Comparison of ENCODE assay signal across 8 cellular contexts in genomic region chr19:49331616-49332055, GRCh38. TPM values are rescaled to one million over a fixed set of nuclear protein-coding genes. Genes with fewer than 3 reads are reported as not detected.
DNase-seq lines count a peak whose midpoint lies in the region; ATAC-seq, FAIRE-seq and TF ChIP-seq lines count a peak whose summit lies in the region.

No MANE protein-coding gene starts in this region.

- FAIRE-seq in A549 (lab: Jason Lieb, UNC): no peak

- no peaks in the 10 kb centered on the region for H3K79me2 ChIP-seq in hepatocyte

- no peak overlapping the region for H3K4me3 ChIP-seq in A549
- no peak overlapping the region for H3K4me3 ChIP-seq in HL-60 (replicated peaks; ENCODE audit: insufficient read depth, low read length)
- H3K4me3 ChIP-seq in hepatocyte: no peak overlapping the region

- peak overlapping the region; percentile 44 for H3K4me3 Mint-ChIP-seq in activated naive CD8-positive, alpha-beta T cell treated with anti-CD3 and anti-CD28 coated beads, Interleukin-2, amount 10 ng/mL, durations not matched to agents 7 days and 5 days

- H3K9me3 ChIP-seq in A549 (no peaks in the 10 kb centered on the region), hepatocyte (ENCODE audit: low read depth) (no peaks in the 10 kb centered on the region)

- CTCF ChIA-PET in A549 (lab: Yijun Ruan, JAX): interaction anchor here (0.8 to 2.0 kb wide), 6 partner anchors 13 to 133 kb away, joined by 3 to 7 read pairs (median 5); no protein-coding TSS in a partner anchor

- ATAC-seq in A549: peak; percentile 84 to 91
- ATAC-seq in GM18867 (IDR thresholded peaks at IDR 0.05; ENCODE audit: unreplicated experiment): peak; percentile 52
- peak; percentile 69 for ATAC-seq in activated naive CD8-positive, alpha-beta T cell treated with anti-CD3 and anti-CD28 coated beads, Interleukin-2, amount 10 ng/mL, durations not matched to agents 7 days and 5 days (ENCODE audit: low read depth)

- no peak for TF ChIP-seq CTCF in A549 (IDR thresholded peaks at IDR 0.05)
- no peak for TF ChIP-seq CTCF in HL-60 (IDR thresholded peaks at IDR 0.05; ENCODE audit: insufficient read depth, low read length)
- no peak for TF ChIP-seq CTCF in hepatocyte (IDR thresholded peaks at IDR 0.05; ENCODE audit: poor library complexity)

- no peaks in the 10 kb centered on the region for H4K20me1 ChIP-seq in hepatocyte (ENCODE audit: insufficient read depth, poor library complexity, severe bottlenecking)

- peaks cover 22% of the 10 kb centered on the region for H3K36me3 Mint-ChIP-seq in activated naive CD8-positive, alpha-beta T cell treated with anti-CD3 and anti-CD28 coated beads, Interleukin-2, amount 10 ng/mL, durations not matched to agents 7 days and 5 days

- H2AFZ ChIP-seq in hepatocyte: peak overlapping the region; percentile 11

- H3K27ac ChIP-seq in A549 (no peak overlapping the region), HL-60 (replicated peaks) (no peak overlapping the region), hepatocyte (no peak overlapping the region)

- H3K36me3 ChIP-seq in hepatocyte (replicated peaks; ENCODE audit: insufficient read depth, low read depth): no peaks in the 10 kb centered on the region

- H3K27me3 ChIP-seq in HL-60 (ENCODE audit: insufficient read depth, poor library complexity, severe bottlenecking) (no peaks in the 10 kb centered on the region), hepatocyte (no peaks in the 10 kb centered on the region)

- no peaks in the 10 kb centered on the region for H3K9me2 ChIP-seq in hepatocyte (replicated peaks; ENCODE audit: insufficient read depth)

- H3K27me3 Mint-ChIP-seq in activated naive CD8-positive, alpha-beta T cell treated with anti-CD3 and anti-CD28 coated beads, Interleukin-2, amount 10 ng/mL, durations not matched to agents 7 days and 5 days: no peaks in the 10 kb centered on the region

- no peak for TF ChIP-seq POLR2A in A549 (IDR thresholded peaks at IDR 0.05; ENCODE audit: low read length)

- 29% methylated on average over 2 of the region's 2 CpGs for WGBS in A549 (ENCODE audit: missing lambda C conversion rate)
- WGBS in hepatocyte (ENCODE audit: low lambda C conversion rate, missing lambda C conversion rate): 40% methylated on average over 2 of the region's 2 CpGs

- POLR2A ChIA-PET in A549 (lab: Yijun Ruan, JAX): no interaction called here
- POLR2A ChIA-PET in activated naive CD8-positive, alpha-beta T cell treated with anti-CD3 and anti-CD28 coated beads, Interleukin-2, amount 10 ng/mL, durations not matched to agents 7 days and 5 days (lab: Charles Lee): interaction anchor here (1.0 to 1.3 kb wide), 3 partner anchors 9 to 164 kb away, joined by 3 to 4 read pairs (median 3); partner anchors contain the start of genes PIH1D1 and RPS11

- peak overlapping the region; percentile 68 for H3K27ac Mint-ChIP-seq in activated naive CD8-positive, alpha-beta T cell treated with anti-CD3 and anti-CD28 coated beads, Interleukin-2, amount 10 ng/mL, durations not matched to agents 7 days and 5 days

- no peak overlapping the region for H3K4me2 ChIP-seq in A549
- H3K4me2 ChIP-seq in hepatocyte: no peak overlapping the region

- H3K9me3 Mint-ChIP-seq in activated naive CD8-positive, alpha-beta T cell treated with anti-CD3 and anti-CD28 coated beads, Interleukin-2, amount 10 ng/mL, durations not matched to agents 7 days and 5 days: no peaks in the 10 kb centered on the region

- TF ChIP-seq RAD21 in A549 (conservative IDR thresholded peaks at IDR 0.05 in 1 of 2, IDR thresholded peaks at IDR 0.05 in 1 of 2): no peak

- H3K4me1 ChIP-seq in A549: no peaks in the 10 kb centered on the region
- no peaks in the 10 kb centered on the region for H3K4me1 ChIP-seq in hepatocyte (ENCODE audit: insufficient read depth)

- peaks cover 51% of the 10 kb centered on the region for H3K4me1 Mint-ChIP-seq in activated naive CD8-positive, alpha-beta T cell treated with anti-CD3 and anti-CD28 coated beads, Interleukin-2, amount 10 ng/mL, durations not matched to agents 7 days and 5 days

- no peak for TF ChIP-seq EP300 in A549 (IDR thresholded peaks at IDR 0.05)

- DNase-seq in A549 (ENCODE audit: low read depth in 1 of 2, low spot score in 1 of 2): peak; percentile 60 to 77
- DNase-seq in HL-60 (ENCODE audit: low read depth in 1 of 2, low spot score in 1 of 2): peak; percentile 37 to 57
- DNase-seq in SK-N-DZ (ENCODE audit: low spot score): peak; percentile 43
- peak; percentile 41 for DNase-seq in activated naive CD8-positive, alpha-beta T cell treated with anti-CD3 and anti-CD28 coated beads, Interleukin-2, amount 10 ng/mL, durations not matched to agents 7 days and 5 days
- DNase-seq in hepatocyte (ENCODE audit: low spot score): peak; percentile 67
- peak in 2 of 3 experiments; percentile 45 to 47 for DNase-seq in stimulated activated CD4-positive, alpha-beta T cell treated with anti-CD3 and anti-CD28 coated beads, TNF-alpha, amount 100 ng/mL, for 24 hours (ENCODE audit: low read depth in 3 of 3)
- DNase-seq in NCI-H2107 treated with DMSO at 0.1 percent for 48 hours (lab: John Stamatoyannopoulos, UW; ENCODE audit: unreplicated experiment): no peak

RNA-seq across cellular contexts. Expression of gene CD37, which starts 3.6 kb away (rescaled TPM):
- polyA plus RNA-seq in A549 (2011; rRNA removed): not detected in 2 replicates
- polyA plus RNA-seq in A549 (2012; cell fraction: cytosol; rRNA removed): not detected in 2 replicates
- not detected in 2 replicates for polyA plus RNA-seq in A549 (2012; cell fraction: nucleus; rRNA removed)
- polyA plus RNA-seq in A549 (2017; fragmentation: RNase III; extraction: RNeasy Plus Mini Kit Qiagen cat#74134 plus additional on column Dnase treatment): 0.13 to 0.22 TPM in 2 of 3 replicates, not detected in the other
- not detected in 2 replicates for polyA minus RNA-seq in A549 (2011; rRNA and poly(A)+ RNA removed)
- polyA plus RNA-seq in SK-N-DZ (2014; cell fraction: cytosol; rRNA removed): not detected in 2 replicates
- polyA plus RNA-seq in SK-N-DZ (2014; cell fraction: nucleus; rRNA removed): not detected in 2 replicates
- 100 to 1,000 TPM; 246 to 258 TPM for total RNA-seq in activated naive CD8-positive, alpha-beta T cell treated with anti-CD3 and anti-CD28 coated beads, Interleukin-2, amount 10 ng/mL, durations not matched to agents 7 days and 5 days
- total RNA-seq in hepatocyte: 0.27 and 1.9 TPM in 2 replicates
- polyA plus RNA-seq in hepatocyte: 6.6 and 12.4 TPM in 2 replicates

RNA-seq across cellular contexts. Expression of gene SLC6A16, which starts 6.6 kb away (rescaled TPM):
- 5.9 and 8.6 TPM in 2 replicates for polyA plus RNA-seq in A549 (2011; rRNA removed)
- 1.2 and 1.9 TPM in 2 replicates for polyA plus RNA-seq in A549 (2012; cell fraction: cytosol; rRNA removed)
- 7.1 and 17.4 TPM in 2 replicates for polyA plus RNA-seq in A549 (2012; cell fraction: nucleus; rRNA removed)
- polyA plus RNA-seq in A549 (2017; fragmentation: RNase III; extraction: RNeasy Plus Mini Kit Qiagen cat#74134 plus additional on column Dnase treatment): 2.4 to 3.2 TPM (median 3.2 TPM) in 3 replicates
- polyA minus RNA-seq in A549 (2011; rRNA and poly(A)+ RNA removed): 3.0 and 5.4 TPM in 2 replicates
- polyA plus RNA-seq in SK-N-DZ (2014; cell fraction: cytosol; rRNA removed): 0.05 and 0.13 TPM in 2 replicates
- polyA plus RNA-seq in SK-N-DZ (2014; cell fraction: nucleus; rRNA removed): 0.40 and 0.47 TPM in 2 replicates
- 1 to 10 TPM; 3.7 to 5.1 TPM for total RNA-seq in activated naive CD8-positive, alpha-beta T cell treated with anti-CD3 and anti-CD28 coated beads, Interleukin-2, amount 10 ng/mL, durations not matched to agents 7 days and 5 days
- 0.27 TPM in 1 of 2 replicates, not detected in the other for total RNA-seq in hepatocyte
- polyA plus RNA-seq in hepatocyte: 0.27 and 1.1 TPM in 2 replicates

RNA-seq across cellular contexts. Expression of gene TEAD2, which starts 30.6 kb away (rescaled TPM):
- polyA plus RNA-seq in A549 (2011; rRNA removed): 15.9 and 20.3 TPM in 2 replicates
- polyA plus RNA-seq in A549 (2012; cell fraction: cytosol; rRNA removed): 13.0 and 16.5 TPM in 2 replicates
- 16.9 and 17.8 TPM in 2 replicates for polyA plus RNA-seq in A549 (2012; cell fraction: nucleus; rRNA removed)
- 19.0 to 26.3 TPM (median 25.3 TPM) in 3 replicates for polyA plus RNA-seq in A549 (2017; fragmentation: RNase III; extraction: RNeasy Plus Mini Kit Qiagen cat#74134 plus additional on column Dnase treatment)
- polyA minus RNA-seq in A549 (2011; rRNA and poly(A)+ RNA removed): 36.2 and 44.5 TPM in 2 replicates
- polyA plus RNA-seq in SK-N-DZ (2014; cell fraction: cytosol; rRNA removed): 20.1 and 28.3 TPM in 2 replicates
- polyA plus RNA-seq in SK-N-DZ (2014; cell fraction: nucleus; rRNA removed): 14.1 and 16.2 TPM in 2 replicates
- total RNA-seq in activated naive CD8-positive, alpha-beta T cell treated with anti-CD3 and anti-CD28 coated beads, Interleukin-2, amount 10 ng/mL, durations not matched to agents 7 days and 5 days: not detected
- total RNA-seq in hepatocyte: 35.4 and 42.2 TPM in 2 replicates
- 36.1 and 41.4 TPM in 2 replicates for polyA plus RNA-seq in hepatocyte

RNA-seq across cellular contexts. Expression of gene DKKL1, which starts 32.0 kb away (rescaled TPM):
- polyA plus RNA-seq in A549 (2011; rRNA removed) (0.53 and 0.91 TPM in 2 replicates), A549 (2017; fragmentation: RNase III; extraction: RNeasy Plus Mini Kit Qiagen cat#74134 plus additional on column Dnase treatment) (0.26 to 0.68 TPM (median 0.37 TPM) in 3 replicates), hepatocyte (4.0 and 6.0 TPM in 2 replicates)
- polyA plus RNA-seq in A549 (2012; cell fraction: cytosol; rRNA removed): 0.61 and 0.73 TPM in 2 replicates
- 0.47 and 0.91 TPM in 2 replicates for polyA plus RNA-seq in A549 (2012; cell fraction: nucleus; rRNA removed)
- 0.49 and 1.4 TPM in 2 replicates for polyA minus RNA-seq in A549 (2011; rRNA and poly(A)+ RNA removed)
- polyA plus RNA-seq in SK-N-DZ (2014; cell fraction: cytosol; rRNA removed): not detected in 2 replicates
- polyA plus RNA-seq in SK-N-DZ (2014; cell fraction: nucleus; rRNA removed): not detected in 2 replicates
- total RNA-seq in activated naive CD8-positive, alpha-beta T cell treated with anti-CD3 and anti-CD28 coated beads, Interleukin-2, amount 10 ng/mL, durations not matched to agents 7 days and 5 days: not detected
- total RNA-seq in hepatocyte: 2.2 and 2.9 TPM in 2 replicates

RNA-seq across cellular contexts. Expression of gene KASH5, which starts 56.4 kb away (rescaled TPM):
- polyA plus RNA-seq in A549 (2011; rRNA removed) (0.08 TPM in 2 replicates), A549 (2017; fragmentation: RNase III; extraction: RNeasy Plus Mini Kit Qiagen cat#74134 plus additional on column Dnase treatment) (0.17 TPM in 1 of 3 replicates, not detected in the others), hepatocyte (not detected in 2 replicates)
- 0.03 and 0.09 TPM in 2 replicates for polyA plus RNA-seq in A549 (2012; cell fraction: cytosol; rRNA removed)
- polyA plus RNA-seq in A549 (2012; cell fraction: nucleus; rRNA removed): 0.05 and 0.06 TPM in 2 replicates
- polyA minus RNA-seq in A549 (2011; rRNA and poly(A)+ RNA removed): not detected in 2 replicates
- polyA plus RNA-seq in SK-N-DZ (2014; cell fraction: cytosol; rRNA removed): not detected in 2 replicates
- polyA plus RNA-seq in SK-N-DZ (2014; cell fraction: nucleus; rRNA removed): not detected in 2 replicates
- not detected for total RNA-seq in activated naive CD8-positive, alpha-beta T cell treated with anti-CD3 and anti-CD28 coated beads, Interleukin-2, amount 10 ng/mL, durations not matched to agents 7 days and 5 days
- total RNA-seq in hepatocyte: not detected in 2 replicates

Comparison
In these comparisons a context has a peak if more than half of its experiments do, and no peak if none do; other contexts are left out.
1. RNA of gene CD37, which starts 3.6 kb away (total RNA-seq): 246 to 258 TPM in activated naive CD8-positive, alpha-beta T cell treated with anti-CD3 and anti-CD28 coated beads, Interleukin-2, amount 10 ng/mL, durations not matched to agents 7 days and 5 days; 0.27 to 1.9 TPM in hepatocyte; every median in the first group is over 10 times any median in the second.
2. RNA of gene TEAD2, which starts 30.6 kb away (total RNA-seq): 35.4 to 42.2 TPM in hepatocyte; not detected in activated naive CD8-positive, alpha-beta T cell treated with anti-CD3 and anti-CD28 coated beads, Interleukin-2, amount 10 ng/mL, durations not matched to agents 7 days and 5 days; every median in the first group is over 10 times any median in the second.
3. Peak in every context shown above with its lines, with median percentiles within 50 percentile points of each other: ATAC-seq.